13 cellular contexts compared by ENCODE assay signal in genomic region chr9:89360465-89360864, GRCh38. TPM values are rescaled to one million over a fixed set of nuclear protein-coding genes. Genes with fewer than 3 reads are reported as not detected.
DNase-seq lines count a peak whose midpoint lies in the region; ATAC-seq, FAIRE-seq and TF ChIP-seq lines count a peak whose summit lies in the region.
"Had no signal": no experiment of that assay in that cellular context is flagged by ENCODE, and none has a peak within 500 bp of the region (broad histone marks: within the 10 kb centered on the region; RNA-seq: fewer than 3 reads in every experiment).

No MANE protein-coding gene starts in this region.

- H3K9ac ChIP-seq in IMR-90 (ENCODE audit: low read depth, low read length), result no peak overlapping the region

- no peaks in the 10 kb centered on the region; the same call in 1 of the 2 replicates for H4K20me1 ChIP-seq in IMR-90 (ENCODE audit: insufficient read depth, low read length)

- H3K27ac ChIP-seq in CD4-positive, alpha-beta T cell (ENCODE audit: low read depth, low read length), result no peak overlapping the region
- no peak overlapping the region for H3K27ac ChIP-seq in IMR-90 (ENCODE audit: insufficient read depth, low read length)
- H3K27ac ChIP-seq in naive thymus-derived CD4-positive, alpha-beta T cell (ENCODE audit: low read depth, low read length), result no peak overlapping the region
- H3K27ac ChIP-seq: SK-N-MC, suprapubic skin had no signal

- H3K18ac ChIP-seq in IMR-90 (ENCODE audit: low read depth, low read length), result no peak overlapping the region

- H2BK5ac ChIP-seq in IMR-90 (ENCODE audit: low read depth, low read length, poor library complexity, severe bottlenecking), result no peak overlapping the region

- TF ChIP-seq CTCF in CD4-positive, alpha-beta T cell (IDR thresholded peaks at IDR 0.05), result no peak
- no peak for TF ChIP-seq CTCF in IMR-90 (conservative IDR thresholded peaks at IDR 0.05; ENCODE audit: low read depth, low read length)
- TF ChIP-seq CTCF in mucosa of descending colon (IDR thresholded peaks at IDR 0.05), result no peak

- no peak overlapping the region for H3K4me2 ChIP-seq in IMR-90 (ENCODE audit: low read depth, low read length)

- peaks cover 0 to 3% of the 10 kb centered on the region in 2 experiments; a peak in 1 of 4 replicates for H3K79me1 ChIP-seq in IMR-90 (ENCODE audit: low read depth in 1 of 2, low read length in 2 of 2)

- no peak overlapping the region for H2AK9ac ChIP-seq in IMR-90 (replicated peaks; ENCODE audit: low read depth, low read length, poor library complexity)

- no peak overlapping the region for H4K91ac ChIP-seq in IMR-90 (ENCODE audit: insufficient read depth, low read depth, low read length)

- no peak overlapping the region for H3K4me3 Mint-ChIP-seq in CD4-positive, alpha-beta T cell
- no peak overlapping the region for H3K4me3 Mint-ChIP-seq in activated naive CD8-positive, alpha-beta T cell
- no peak overlapping the region for H3K4me3 Mint-ChIP-seq in naive thymus-derived CD4-positive, alpha-beta T cell
- H3K4me3 Mint-ChIP-seq: neural crest cell had no signal

- no peak for TF ChIP-seq RAD21 in IMR-90 (IDR thresholded peaks at IDR 0.05; ENCODE audit: low read length)

- H3K36me3 ChIP-seq in IMR-90 (ENCODE audit: control insufficient read depth, insufficient read depth, low read length), result peaks cover 52% of the 10 kb centered on the region
- peaks cover 11 to 84% (median 20%) of the 10 kb centered on the region in 3 experiments for H3K36me3 ChIP-seq in naive thymus-derived CD4-positive, alpha-beta T cell (ENCODE audit: control insufficient read depth in 2 of 3, insufficient read depth in 3 of 3, low read length in 3 of 3)
- peaks cover 6% of the 10 kb centered on the region for H3K36me3 ChIP-seq in mucosa of descending colon (ENCODE audit: low read depth)

- no peak overlapping the region for H2BK20ac ChIP-seq in IMR-90 (ENCODE audit: low read depth, low read length)

- no peak overlapping the region for H4K8ac ChIP-seq in IMR-90 (ENCODE audit: low read depth in 2 of 2, low read length in 2 of 2)

- DNase-seq in CD4-positive, alpha-beta T cell, result no peak
- peak; percentile 11 for DNase-seq in IMR-90
- no peak for DNase-seq in naive thymus-derived CD4-positive, alpha-beta T cell
- DNase-seq in NCI-H526 treated with DMSO at 0.1 percent for 48 hours (lab: John Stamatoyannopoulos, UW), result no peak
- DNase-seq in mucosa of descending colon, result no peak
- no peak for DNase-seq in GM12891 (ENCODE audit: insufficient read length, low spot score)
- DNase-seq: amniotic stem cell; stimulated activated CD4-positive, alpha-beta T cell treated with anti-CD3 and anti-CD28 coated beads, Interleukin-1b, Interleukin-23, amount 100 ng/mL, for 48 hours had no signal

- no peaks in the 10 kb centered on the region for H3K9me3 ChIP-seq in CD4-positive, alpha-beta T cell (ENCODE audit: control insufficient read depth, low read length)
- H3K9me3 ChIP-seq in IMR-90 (ENCODE audit: control insufficient read depth, insufficient read depth, low read length), result no peaks in the 10 kb centered on the region
- no peaks in the 10 kb centered on the region for H3K9me3 ChIP-seq in naive thymus-derived CD4-positive, alpha-beta T cell (ENCODE audit: control insufficient read depth in 2 of 3, low read length in 3 of 3)
- no peaks in the 10 kb centered on the region for H3K9me3 ChIP-seq in mucosa of descending colon
- H3K9me3 ChIP-seq: suprapubic skin had no signal

- no peak overlapping the region for H2BK120ac ChIP-seq in IMR-90 (ENCODE audit: low read depth, low read length)

- in situ Hi-C loops in IMR-90 (cut with MboI; ENCODE audit: low sequenced_read_pairs), result no loop called here

- dilution Hi-C loops in IMR-90 (cut with HindIII; ENCODE audit: low sequenced_read_pairs, unreplicated experiment), result no loop called here

- H2BK15ac ChIP-seq in IMR-90 (ENCODE audit: low read depth, low read length), result no peak overlapping the region

- H3K14ac ChIP-seq in IMR-90 (replicated peaks; ENCODE audit: low read depth, low read length), result no peak overlapping the region

- intact Hi-C loops in CD4-positive, alpha-beta T cell (cut with DNase I, micrococcal nuclease), result no loop called here
- intact Hi-C loops in IMR-90 (cut with micrococcal nuclease) (no loop called here), mucosa of descending colon (cut with DNase I, micrococcal nuclease) (no loop called here)
- intact Hi-C loops in naive thymus-derived CD4-positive, alpha-beta T cell (cut with micrococcal nuclease), result no loop called here

- CTCF ChIA-PET in CD4-positive, alpha-beta T cell (lab: Charles Lee), result no interaction called here
- CTCF ChIA-PET in IMR-90 (lab: Yijun Ruan, JAX), result interaction anchor here (1.0 kb wide), 1 partner anchor 188 kb away, joined by 3 read pairs; no protein-coding TSS in a partner anchor
- CTCF ChIA-PET in naive thymus-derived CD4-positive, alpha-beta T cell (lab: Charles Lee), result no interaction called here

- no peaks in the 10 kb centered on the region for H3K4me1 ChIP-seq in IMR-90 (ENCODE audit: control insufficient read depth, insufficient read depth, low read length)
- no peaks in the 10 kb centered on the region for H3K4me1 ChIP-seq in naive thymus-derived CD4-positive, alpha-beta T cell (ENCODE audit: control insufficient read depth in 2 of 2, insufficient read depth in 2 of 2, low read length in 2 of 2)
- no peaks in the 10 kb centered on the region for H3K4me1 ChIP-seq in mucosa of descending colon (ENCODE audit: low read depth)

- H3K56ac ChIP-seq in IMR-90 (ENCODE audit: extremely low read depth, insufficient read depth, low read length), result no peak overlapping the region

- peaks cover 8% of the 10 kb centered on the region for H3K4me1 Mint-ChIP-seq in CD4-positive, alpha-beta T cell (ENCODE audit: low read depth)
- peaks cover 16% of the 10 kb centered on the region for H3K4me1 Mint-ChIP-seq in activated naive CD8-positive, alpha-beta T cell (ENCODE audit: low read depth)
- H3K4me1 Mint-ChIP-seq in naive thymus-derived CD4-positive, alpha-beta T cell, result peaks cover 5 to 17% (median 14%) of the 10 kb centered on the region in 7 donors
- H3K4me1 Mint-ChIP-seq: neural crest cell had no signal

- no peak overlapping the region for H3K23ac ChIP-seq in IMR-90 (ENCODE audit: low read depth, low read length)

- H3K4me3 ChIP-seq in IMR-90 (ENCODE audit: insufficient read depth, low read depth, low read length) (no peak overlapping the region), mucosa of descending colon (no peak overlapping the region)
- no peak overlapping the region for H3K4me3 ChIP-seq in naive thymus-derived CD4-positive, alpha-beta T cell (ENCODE audit: low read length)
- H3K4me3 ChIP-seq: SK-N-MC, suprapubic skin had no signal

- H3K4ac ChIP-seq in IMR-90 (ENCODE audit: low read depth, low read length), result no peak overlapping the region

- H3K27me3 ChIP-seq in CD4-positive, alpha-beta T cell (ENCODE audit: control insufficient read depth, insufficient read depth, low read length), result no peaks in the 10 kb centered on the region
- H3K27me3 ChIP-seq in IMR-90 (ENCODE audit: control insufficient read depth, insufficient read depth, low read length), result no peaks in the 10 kb centered on the region
- H3K27me3 ChIP-seq in naive thymus-derived CD4-positive, alpha-beta T cell (ENCODE audit: control insufficient read depth in 2 of 2, insufficient read depth in 2 of 2, low read length in 2 of 2), result no peaks in the 10 kb centered on the region
- H3K27me3 ChIP-seq: suprapubic skin had no signal

- FAIRE-seq in GM12891 (lab: Jason Lieb, UNC), result no peak

- H3K36me3 Mint-ChIP-seq in CD4-positive, alpha-beta T cell (ENCODE audit: low read depth), result peaks cover 77% of the 10 kb centered on the region
- H3K36me3 Mint-ChIP-seq in activated naive CD8-positive, alpha-beta T cell, result peaks cover 2% of the 10 kb centered on the region
- H3K36me3 Mint-ChIP-seq in naive thymus-derived CD4-positive, alpha-beta T cell, result peaks cover 15 to 49% (median 24%) of the 10 kb centered on the region in 5 donors

- ATAC-seq in CD4-positive, alpha-beta T cell (ENCODE audit: poor library complexity), result no peak
- ATAC-seq in IMR-90 (ENCODE audit: low read depth), result no peak
- ATAC-seq in naive thymus-derived CD4-positive, alpha-beta T cell, result no peak
- no peak for ATAC-seq in mucosa of descending colon
- no peak for ATAC-seq in HG02973 (IDR thresholded peaks at IDR 0.05; ENCODE audit: unreplicated experiment)

- TF ChIP-seq POLR2A in IMR-90 (IDR thresholded peaks at IDR 0.05; ENCODE audit: low read depth, low read length), result no peak
- no peak for TF ChIP-seq POLR2A in GM12891 (IDR thresholded peaks at IDR 0.05; ENCODE audit: low read depth, low read length)

- H4K5ac ChIP-seq in IMR-90 (ENCODE audit: low read depth, low read length), result no peak overlapping the region

- H2AFZ ChIP-seq in IMR-90 (replicated peaks; ENCODE audit: low read length, poor library complexity), result no peak overlapping the region

- BruUV-seq in IMR-90 (replicated peaks; lab: Mats Ljungman, UMichigan), result no TSS peak

- H2AK5ac ChIP-seq in IMR-90 (ENCODE audit: low read depth, low read length), result no peak overlapping the region

- POLR2A ChIA-PET in CD4-positive, alpha-beta T cell (lab: Charles Lee), result interaction anchor here (1.8 kb wide), 1 partner anchor 14 kb away, joined by 5 read pairs; no protein-coding TSS in a partner anchor
- POLR2A ChIA-PET in IMR-90 (lab: Charles Lee; ENCODE audit: unreplicated experiment), result interaction anchor here (0.5 kb wide), 1 partner anchor 40 kb away, joined by 6 read pairs; no protein-coding TSS in a partner anchor
- POLR2A ChIA-PET in naive thymus-derived CD4-positive, alpha-beta T cell (lab: Charles Lee), result no interaction called here

- no peaks in the 10 kb centered on the region for H3K27me3 Mint-ChIP-seq in CD4-positive, alpha-beta T cell
- no peaks in the 10 kb centered on the region for H3K27me3 Mint-ChIP-seq in activated naive CD8-positive, alpha-beta T cell
- H3K27me3 Mint-ChIP-seq in naive thymus-derived CD4-positive, alpha-beta T cell, result no peaks in the 10 kb centered on the region

- no peaks in the 10 kb centered on the region for H3K9me3 Mint-ChIP-seq in CD4-positive, alpha-beta T cell
- H3K9me3 Mint-ChIP-seq in activated naive CD8-positive, alpha-beta T cell (ENCODE audit: low read depth), result no peaks in the 10 kb centered on the region
- peaks cover 0 to 8% (median 0%) of the 10 kb centered on the region in 11 donors for H3K9me3 Mint-ChIP-seq in naive thymus-derived CD4-positive, alpha-beta T cell
- H3K9me3 Mint-ChIP-seq: neural crest cell had no signal

- WGBS in IMR-90 (ENCODE audit: extremely low coverage in 2 of 2, insufficient read length in 1 of 2), 2 experiments, result no CpG with 5 or more reads among the region's 3 CpGs

- peak overlapping the region; percentile 39 for H3K27ac Mint-ChIP-seq in CD4-positive, alpha-beta T cell
- peak overlapping the region; percentile 81 for H3K27ac Mint-ChIP-seq in activated naive CD8-positive, alpha-beta T cell
- peak overlapping the region in 8 of 9 donors; percentile 32 to 85 (median 74) for H3K27ac Mint-ChIP-seq in naive thymus-derived CD4-positive, alpha-beta T cell

- H3K9me1 ChIP-seq in IMR-90 (ENCODE audit: insufficient read depth, low read length), result no peaks in the 10 kb centered on the region; the same call in 1 of the 2 replicates

RNA-seq across cellular contexts. Expression of gene SECISBP2, which starts 42.2 kb away (rescaled TPM):
- total RNA-seq in CD4-positive, alpha-beta T cell, result 100 to 1,000 TPM; 109 to 112 TPM
- 18.8 and 19.7 TPM in 2 replicates for total RNA-seq in IMR-90 (2012; rRNA removed)
- polyA plus RNA-seq in IMR-90 (2012; rRNA removed), result 14.4 and 16.4 TPM in 2 replicates
- 5.2 and 5.9 TPM in 2 replicates for polyA plus RNA-seq in IMR-90 (2012; cell fraction: cytosol; rRNA removed)
- polyA plus RNA-seq in IMR-90 (2012; cell fraction: nucleus; rRNA removed; ENCODE audit: low replicate concordance), result 28.0 and 65.2 TPM in 2 replicates
- total RNA-seq in naive thymus-derived CD4-positive, alpha-beta T cell, result 100 to 1,000 TPM in 4 of 5 experiments, 10 to 100 TPM in 1; 55.0 to 130 (median 109) TPM
- 10 to 100 TPM; 20.1 to 29.0 TPM for polyA plus RNA-seq in naive thymus-derived CD4-positive, alpha-beta T cell
- 10 to 100 TPM; 49.4 to 68.0 (median 50.2) TPM for total RNA-seq in mucosa of descending colon
- 15.7 TPM for polyA plus RNA-seq in GM12891 (2012; ENCODE audit: low read depth, missing spikeins)

RNA-seq across cellular contexts. Expression of gene CKS2, which starts 49.5 kb away (rescaled TPM):
- 1 to 10 TPM; 5.6 to 6.9 TPM for total RNA-seq in CD4-positive, alpha-beta T cell
- total RNA-seq in IMR-90 (2012; rRNA removed) (192 and 322 TPM in 2 replicates), mucosa of descending colon (10 to 100 TPM; 13.1 to 49.2 (median 15.4) TPM)
- polyA plus RNA-seq in IMR-90 (2012; rRNA removed), result 261 and 325 TPM in 2 replicates
- 28.4 and 79.6 TPM in 2 replicates for polyA plus RNA-seq in IMR-90 (2012; cell fraction: cytosol; rRNA removed)
- polyA plus RNA-seq in IMR-90 (2012; cell fraction: nucleus; rRNA removed; ENCODE audit: low replicate concordance), result 30.5 and 89.8 TPM in 2 replicates
- 100 to 1,000 TPM in 1 of 5 experiments, 10 to 100 TPM in 1, 1 to 10 TPM in 3; 5.2 to 121 (median 8.9) TPM for total RNA-seq in naive thymus-derived CD4-positive, alpha-beta T cell
- 1 to 10 TPM; 6.0 to 8.0 TPM for polyA plus RNA-seq in naive thymus-derived CD4-positive, alpha-beta T cell
- 360 TPM for polyA plus RNA-seq in GM12891 (2012; ENCODE audit: low read depth, missing spikeins)
